ENCODE assay signal across 13 cellular contexts in the genomic region with DNA sequence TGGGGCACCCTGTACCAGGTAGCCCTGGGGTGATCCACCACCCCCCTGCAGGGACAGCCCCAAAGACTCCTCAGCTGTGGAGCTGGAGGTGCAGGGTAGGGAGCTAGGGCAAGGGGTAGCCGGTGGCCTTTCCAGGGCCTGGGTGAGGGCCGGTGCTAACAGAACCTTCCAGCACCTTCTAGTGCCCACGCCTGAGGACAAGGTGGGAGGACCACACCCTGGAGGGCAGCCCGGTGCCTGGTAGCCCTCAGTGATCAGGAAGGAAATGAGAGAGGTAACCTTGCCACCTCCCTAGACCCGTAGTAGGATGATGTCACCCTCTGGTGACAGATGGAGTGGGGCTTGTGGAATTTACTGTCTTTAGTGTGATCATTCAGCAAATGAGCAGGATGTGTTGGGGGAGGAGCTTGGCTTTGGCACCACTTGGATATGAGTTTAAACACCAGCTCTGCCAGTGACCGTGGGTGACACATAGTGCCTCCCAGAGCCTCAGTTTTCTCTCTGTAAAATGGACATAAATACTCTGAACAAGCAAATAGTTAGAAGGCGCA.
A peak's percentile ranks its signal among the peaks of the same experiment; 100 is the strongest.
DNase-seq lines count a peak whose midpoint lies in the region; TF ChIP-seq lines count a peak whose summit lies in the region.
"Had no signal": no experiment of that assay in that cellular context is flagged by ENCODE, and none has a peak within 500 bp of the region (broad histone marks: within the 10 kb centered on the region; RNA-seq: fewer than 3 reads in every experiment).

No MANE protein-coding gene starts in this region.

- no peaks in the 10 kb centered on the region for H3K9me2 ChIP-seq in GM23248 (ENCODE audit: insufficient read depth)

- 54% methylated on average over 7 of the region's 7 CpGs for WGBS in GM23248 (ENCODE audit: low coverage in 1 of 2, low lambda C conversion rate in 2 of 2, missing lambda C conversion rate in 2 of 2), 2 experiments
- WGBS in sigmoid colon, 2 donors = 49 to 68% methylated on average over 7 of the region's 7 CpGs

- H3K9ac ChIP-seq in GM23248 = peak overlapping the region; percentile 46

- intact Hi-C loops in sigmoid colon (cut with DNase I) = no loop called here

- peaks cover 34% of the 10 kb centered on the region for H3F3A ChIP-seq in GM23248 (ENCODE audit: insufficient read depth)

- H2AFZ ChIP-seq in GM23248 = no peak overlapping the region

- H3K9me3 ChIP-seq in GM23248 (ENCODE audit: low read depth) = no peaks in the 10 kb centered on the region
- no peaks in the 10 kb centered on the region for H3K9me3 ChIP-seq in sigmoid colon
- H3K9me3 ChIP-seq: neutrophil had no signal

- H3K4me1 ChIP-seq in GM23248 (ENCODE audit: insufficient read depth) = peaks cover 33% of the 10 kb centered on the region
- no peaks in the 10 kb centered on the region for H3K4me1 ChIP-seq in sigmoid colon

- no peaks in the 10 kb centered on the region for H4K20me1 ChIP-seq in GM23248 (ENCODE audit: insufficient read depth)

- TF ChIP-seq CTCF in choroid plexus epithelial cell (conservative IDR thresholded peaks at IDR 0.05; ENCODE audit: low read depth, low read length) (no peak), sigmoid colon (IDR thresholded peaks at IDR 0.05) (no peak)

- H3K27me3 ChIP-seq in GM23248 (replicated peaks; ENCODE audit: insufficient read depth) (no peaks in the 10 kb centered on the region), sigmoid colon (no peaks in the 10 kb centered on the region)
- H3K27me3 ChIP-seq: neutrophil had no signal

- peak overlapping the region; percentile 50 for H3K4me2 ChIP-seq in GM23248 (ENCODE audit: unreplicated experiment)

- peak overlapping the region; percentile 73 for H3K27ac ChIP-seq in GM23248
- H3K27ac ChIP-seq in sigmoid colon = no peak overlapping the region
- H3K27ac ChIP-seq: HL-60, neutrophil had no signal

- H3K4me3 ChIP-seq in GM23248 (no peak overlapping the region), choroid plexus epithelial cell (ENCODE audit: low read depth, low read length) (no peak overlapping the region), sigmoid colon (no peak overlapping the region)

- DNase-seq in GM23248 (peak; percentile 82), NCI-H2171 treated with DMSO at 0.1 percent for 48 hours (lab: John Stamatoyannopoulos, UW) (peak; percentile 66), choroid plexus epithelial cell (ENCODE audit: low read depth) (peak; percentile 45), sigmoid colon (peak; percentile 63), COR-L47 (lab: John Stamatoyannopoulos, UW) (no peak), NCI-H526 (lab: John Stamatoyannopoulos, UW) (no peak)
- DNase-seq in activated CD4-positive, alpha-beta T cell treated with anti-CD3 and anti-CD28 coated beads for 4 hours = no peak
- DNase-seq: GDM1; NCI-H1417; stimulated activated CD4-positive, alpha-beta T cell treated with anti-CD3 and anti-CD28 coated beads, Interleukin-4, amount 100 ng/mL, for 4 hours; trophoblast cell had no signal

- TF ChIP-seq EP300 in sigmoid colon (IDR thresholded peaks at IDR 0.05) = no peak

- H3K79me2 ChIP-seq in GM23248 (ENCODE audit: insufficient read depth) = no peaks in the 10 kb centered on the region

- in situ Hi-C loops in GM23248 (cut with MboI) = no loop called here

- H3K36me3 ChIP-seq in GM23248 (ENCODE audit: low read depth) (no peaks in the 10 kb centered on the region), sigmoid colon (no peaks in the 10 kb centered on the region)
- H3K36me3 ChIP-seq: neutrophil had no signal

- no peak for TF ChIP-seq POLR2A in sigmoid colon (IDR thresholded peaks at IDR 0.05)

Comparison
In these comparisons a context has a peak if more than half of its experiments do, and no peak if none do; other contexts are left out.
1. DNase-seq: peak in GM23248 (single experiment), NCI-H2171 treated with DMSO at 0.1 percent for 48 hours (single experiment), choroid plexus epithelial cell (single experiment) and sigmoid colon (single experiment); none in COR-L47 (single experiment), NCI-H526 (0 of 2) and activated CD4-positive, alpha-beta T cell treated with anti-CD3 and anti-CD28 coated beads for 4 hours (0 of 2).